20 cellular contexts compared by ENCODE assay signal in the genomic region with DNA sequence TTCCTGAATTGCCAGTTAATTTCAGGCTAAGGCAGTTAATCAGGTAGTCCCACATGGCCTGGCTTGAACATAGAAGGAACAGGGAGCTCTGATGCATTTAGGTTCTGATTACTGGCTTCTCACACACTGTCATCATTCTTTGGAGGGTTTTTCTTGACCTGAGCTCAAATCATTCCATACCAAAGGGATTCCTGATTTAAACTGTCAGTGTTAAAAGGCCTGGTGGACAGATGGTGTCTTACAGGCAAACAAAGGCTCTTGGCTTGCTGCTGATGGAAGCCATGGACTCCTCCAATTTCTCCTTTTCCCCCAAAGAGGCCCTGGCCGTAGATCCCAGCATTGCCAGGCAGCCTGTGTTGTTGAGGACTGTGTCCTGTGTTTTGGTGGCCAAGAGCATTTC. TPM values are rescaled to one million over a fixed set of nuclear protein-coding genes. Genes with fewer than 3 reads are reported as not detected.
DNase-seq lines count a peak whose midpoint lies in the region; ATAC-seq and TF ChIP-seq lines count a peak whose summit lies in the region.
"Had no signal": no experiment of that assay in that cellular context is flagged by ENCODE, and none has a peak within 500 bp of the region (broad histone marks: within the 10 kb centered on the region; RNA-seq: fewer than 3 reads in every experiment).

No MANE protein-coding gene starts in this region.

- no peak overlapping the region for H3K4me3 ChIP-seq in right atrium auricular region
- H3K4me3 ChIP-seq: adrenal gland, gastrocnemius medialis, HAP-1, prostate gland had no signal

- H3K9me3 ChIP-seq in right atrium auricular region = no peaks in the 10 kb centered on the region
- H3K9me3 ChIP-seq: adrenal gland, gastrocnemius medialis, HAP-1, prostate gland had no signal

- peaks cover 0 to 57% of the 10 kb centered on the region in 2 donors for H3K4me1 ChIP-seq in right atrium auricular region
- H3K4me1 ChIP-seq: adrenal gland, gastrocnemius medialis, HAP-1, prostate gland had no signal

- H3K36me3 Mint-ChIP-seq in glutamatergic neuron (ENCODE audit: unreplicated experiment) = peaks cover 14% of the 10 kb centered on the region
- H3K36me3 Mint-ChIP-seq: immature natural killer cell; natural killer cell treated with Interleukin-12 subunit alpha and Interleukin-12 subunit beta and Interleukin-15 and Interleukin-18, amount 100 ng/mL, for 72 hours had no signal

- H3K27me3 Mint-ChIP-seq in glutamatergic neuron (ENCODE audit: unreplicated experiment) = peaks cover 2% of the 10 kb centered on the region

- H3K36me3 ChIP-seq in right atrium auricular region = no peaks in the 10 kb centered on the region
- H3K36me3 ChIP-seq: adrenal gland, gastrocnemius medialis, HAP-1, prostate gland had no signal

- H3K9me3 Mint-ChIP-seq in glutamatergic neuron (ENCODE audit: unreplicated experiment) = peaks cover 3% of the 10 kb centered on the region
- H3K9me3 Mint-ChIP-seq: activated T-helper 2 cell treated with anti-CD3 and anti-CD28 coated beads, Interferon-gamma antibody, Interleukin-2, Interleukin-4, amounts not matched to agents 10 μg/mL and 5 μg/mL and 100 μg/mL, durations not matched to agents 14 hours and 24 hours and 36 hours; natural killer cell treated with Interleukin-12 subunit alpha and Interleukin-12 subunit beta and Interleukin-15 and Interleukin-18, amount 100 ng/mL, for 72 hours had no signal

- H3K27ac ChIP-seq in right atrium auricular region = peak overlapping the region; percentile 58 to 69
- H3K27ac ChIP-seq: adrenal gland, gastrocnemius medialis, prostate gland had no signal

- peak overlapping the region; percentile 83 for H3K27ac Mint-ChIP-seq in glutamatergic neuron (ENCODE audit: unreplicated experiment)
- H3K27ac Mint-ChIP-seq: activated T-helper 2 cell treated with anti-CD3 and anti-CD28 coated beads, Interferon-gamma antibody, Interleukin-2, Interleukin-4, amounts not matched to agents 10 μg/mL and 5 μg/mL and 100 μg/mL, durations not matched to agents 14 hours and 24 hours and 36 hours; CD8-positive, alpha-beta memory T cell; immature natural killer cell; natural killer cell treated with Interleukin-12 subunit alpha and Interleukin-12 subunit beta and Interleukin-15 and Interleukin-18, amount 100 ng/mL, for 72 hours had no signal

- intact Hi-C loops in left ventricle myocardium superior (cut with micrococcal nuclease) (no loop called here), sciatic nerve (cut with DNase I) (no loop called here)

- H3K27me3 ChIP-seq in right atrium auricular region = no peaks in the 10 kb centered on the region
- H3K27me3 ChIP-seq: adrenal gland, gastrocnemius medialis had no signal

- no peak for DNase-seq in right atrium auricular region (ENCODE audit: low spot score)
- no peak for DNase-seq in left ventricle myocardium superior
- DNase-seq in NCI-H82 treated with DMSO at 0.1 percent for 48 hours (lab: John Stamatoyannopoulos, UW; ENCODE audit: unreplicated experiment) = peak; percentile 24
- no peak for DNase-seq in glutamatergic neuron
- DNase-seq in activated CD8-positive, alpha-beta memory T cell treated with anti-CD3 and anti-CD28 coated beads, Interleukin-2, amount 50 U/mL, for 4 hours = no peak
- no peak for DNase-seq in sciatic nerve (ENCODE audit: low spot score)
- DNase-seq: adrenal gland; CD8-positive, alpha-beta memory T cell; gastrocnemius medialis; immature natural killer cell; NCI-H146; SHP77 treated with DMSO at 0.1 percent for 48 hours; stimulated activated CD4-positive, alpha-beta T cell treated with anti-CD3 and anti-CD28 coated beads, Interleukin-12 subunit alpha, Interleukin-12 subunit beta, amount 100 ng/mL, for 4 hours; stimulated activated naive CD4-positive, alpha-beta T cell treated with Interleukin-2 at 50 U/mL for 16 hours had no signal

- peaks cover 40% of the 10 kb centered on the region for H3K4me1 Mint-ChIP-seq in glutamatergic neuron (ENCODE audit: low read depth, unreplicated experiment)
- H3K4me1 Mint-ChIP-seq: CD8-positive, alpha-beta memory T cell; immature natural killer cell had no signal

- no peak for TF ChIP-seq CTCF in right atrium auricular region (IDR thresholded peaks at IDR 0.05)
- TF ChIP-seq CTCF in glutamatergic neuron (IDR thresholded peaks at IDR 0.05; ENCODE audit: partially characterized antibody, unreplicated experiment) = no peak

- ATAC-seq in left ventricle myocardium superior (no peak), GM21723 (IDR thresholded peaks at IDR 0.05; ENCODE audit: unreplicated experiment) (no peak), GM21390 (IDR thresholded peaks at IDR 0.05; ENCODE audit: unreplicated experiment) (no peak), sciatic nerve (no peak)
- ATAC-seq: gastrocnemius medialis; natural killer cell treated with Interleukin-12 subunit alpha and Interleukin-12 subunit beta and Interleukin-15 and Interleukin-18, amount 100 ng/mL, for 72 hours had no signal

- H3K4me3 Mint-ChIP-seq in glutamatergic neuron (ENCODE audit: unreplicated experiment) = peak overlapping the region; percentile 23
- H3K4me3 Mint-ChIP-seq: CD8-positive, alpha-beta memory T cell; immature natural killer cell; natural killer cell treated with Interleukin-12 subunit alpha and Interleukin-12 subunit beta and Interleukin-15 and Interleukin-18, amount 100 ng/mL, for 72 hours had no signal

RNA-seq across cellular contexts. Expression of gene CACNA1C, which starts 30.2 kb away (rescaled TPM):
- total RNA-seq in right atrium auricular region (10 to 100 TPM; 83.1 to 93.6 TPM), left ventricle myocardium superior (201 TPM), glutamatergic neuron (ENCODE audit: unreplicated experiment) (11.0 TPM), sciatic nerve (9.0 TPM)
